Comparison of ENCODE assay signal across 8 cellular contexts in genomic region chr11:19259487-19260345, GRCh38. TPM values are rescaled to one million over a fixed set of nuclear protein-coding genes. Genes with fewer than 3 reads are reported as not detected.
DNase-seq lines count a peak whose midpoint lies in the region; ATAC-seq and TF ChIP-seq lines count a peak whose summit lies in the region.

No MANE protein-coding gene starts in this region.

- no peak overlapping the region for H4K91ac ChIP-seq in mesenchymal stem cell (ENCODE audit: low read length)

- WGBS in mesenchymal stem cell: 63% methylated on average over 3 of the region's 6 CpGs

- H2BK120ac ChIP-seq in mesenchymal stem cell (ENCODE audit: low read depth, low read length): no peak overlapping the region

- no peak overlapping the region for H3K23ac ChIP-seq in mesenchymal stem cell (ENCODE audit: low read length in 2 of 2)

- H2AFZ ChIP-seq in mesenchymal stem cell (ENCODE audit: low read depth, low read length): no peak overlapping the region

- H3K27ac ChIP-seq in duodenal mucosa (ENCODE audit: low read depth, low read length): no peak overlapping the region
- no peak overlapping the region for H3K27ac ChIP-seq in mesenchymal stem cell (ENCODE audit: low read length, poor library complexity, severe bottlenecking)

- DNase-seq in GM04504 (ENCODE audit: low read depth) (peak; percentile 17), HEK293T (ENCODE audit: extremely low spot score) (peak; percentile 66), NCI-H2196 treated with DMSO at 0.1 percent for 48 hours (lab: John Stamatoyannopoulos, UW; ENCODE audit: unreplicated experiment) (peak; percentile 35), mesenchymal stem cell (peak; percentile 67)
- DNase-seq in activated CD4-positive, alpha-beta T cell treated with anti-CD3 and anti-CD28 coated beads, Interleukin-2, amount 50 U/mL, for 4 hours: peak; percentile 46 to 56
- peak; percentile 27 to 29 for DNase-seq in stimulated activated CD8-positive, alpha-beta memory T cell treated with anti-CD3 and anti-CD28 coated beads, Interleukin-2, amount 100 ng/mL, for 1 hour (ENCODE audit: low read depth in 2 of 2)

- H3K36me3 ChIP-seq in duodenal mucosa (ENCODE audit: control insufficient read depth in 1 of 2, insufficient read depth in 2 of 2, low read length in 2 of 2): no peaks in the 10 kb centered on the region
- no peaks in the 10 kb centered on the region for H3K36me3 ChIP-seq in mesenchymal stem cell (ENCODE audit: control insufficient read depth in 1 of 2, insufficient read depth in 2 of 2, low read depth in 1 of 2, low read length in 2 of 2)

- H3K9me3 ChIP-seq in duodenal mucosa (ENCODE audit: control insufficient read depth in 1 of 2, low read length in 2 of 2): no peaks in the 10 kb centered on the region
- H3K9me3 ChIP-seq in mesenchymal stem cell (ENCODE audit: control insufficient read depth, low read length): no peaks in the 10 kb centered on the region

- ATAC-seq in GM21381 (IDR thresholded peaks at IDR 0.05; ENCODE audit: unreplicated experiment): no peak

- no peak overlapping the region for H2BK5ac ChIP-seq in mesenchymal stem cell (ENCODE audit: low read depth, low read length, poor library complexity, severe bottlenecking)

- no peak overlapping the region for H2BK15ac ChIP-seq in mesenchymal stem cell (ENCODE audit: low read depth, poor library complexity, severe bottlenecking)

- no peak overlapping the region for H2BK12ac ChIP-seq in mesenchymal stem cell (ENCODE audit: low read length in 2 of 2)

- no peak overlapping the region for H3K18ac ChIP-seq in mesenchymal stem cell (ENCODE audit: low read depth in 1 of 2, low read length in 2 of 2)

- H3K4ac ChIP-seq in mesenchymal stem cell (ENCODE audit: low read depth in 1 of 2, low read length in 2 of 2): no peak overlapping the region

- no peak overlapping the region for H2AK5ac ChIP-seq in mesenchymal stem cell (ENCODE audit: low read length, severe bottlenecking)

- H4K8ac ChIP-seq in mesenchymal stem cell (ENCODE audit: low read length): no peak overlapping the region

- no peaks in the 10 kb centered on the region for H3K27me3 ChIP-seq in duodenal mucosa (ENCODE audit: control insufficient read depth in 1 of 2, insufficient read depth in 2 of 2, low read length in 2 of 2)
- H3K27me3 ChIP-seq in mesenchymal stem cell (ENCODE audit: control insufficient read depth in 1 of 2, insufficient read depth in 1 of 2, low read length in 2 of 2): peaks cover 12 to 15% of the 10 kb centered on the region in 2 experiments

- no peak overlapping the region for H3K14ac ChIP-seq in mesenchymal stem cell (ENCODE audit: low read length in 2 of 2)

- no peaks in the 10 kb centered on the region for H3K4me1 ChIP-seq in duodenal mucosa (ENCODE audit: control insufficient read depth in 1 of 2, insufficient read depth in 2 of 2, low read length in 2 of 2)
- peaks cover 6% of the 10 kb centered on the region for H3K4me1 ChIP-seq in mesenchymal stem cell (ENCODE audit: control insufficient read depth, insufficient read depth, low read depth, low read length)

- no peaks in the 10 kb centered on the region for H3K79me1 ChIP-seq in mesenchymal stem cell (replicated peaks; ENCODE audit: low read length, poor library complexity, severe bottlenecking)

- POLR2A ChIA-PET in HEK293T (lab: Yijun Ruan, JAX): no interaction called here

- H3K4me3 ChIP-seq in duodenal mucosa (ENCODE audit: low read depth in 1 of 2, low read length in 2 of 2) (peak overlapping the region; percentile 37 to 42), mesenchymal stem cell (ENCODE audit: insufficient read depth in 1 of 2, low read depth in 1 of 2, low read length in 2 of 2) (no peak overlapping the region)

- CTCF ChIA-PET in HEK293T (lab: Yijun Ruan, JAX): interaction anchor here (0.5 to 1.0 kb wide), 5 partner anchors 8 to 129 kb away, joined by 3 to 6 read pairs (median 3); no protein-coding TSS in a partner anchor

- H3K9ac ChIP-seq in duodenal mucosa (ENCODE audit: low read depth in 1 of 2, low read length in 2 of 2) (no peak overlapping the region), mesenchymal stem cell (ENCODE audit: low read length) (peak overlapping the region; percentile 70)

- no peak overlapping the region for H3K4me2 ChIP-seq in mesenchymal stem cell (ENCODE audit: low read length, poor library complexity, severe bottlenecking)

TF ChIP-seq in HEK293T, 16 proteins besides CTCF, POLR2A, EP300 and RAD21:
- no peak for TF ChIP-seq HDGF (IDR thresholded peaks at IDR 0.05; ENCODE audit: borderline replicate concordance)
- TF ChIP-seq ZNF384 (IDR thresholded peaks at IDR 0.05): no peak
- no peak for TF ChIP-seq LEF1 (IDR thresholded peaks at IDR 0.05; ENCODE audit: borderline replicate concordance)
- TF ChIP-seq FOXA1 (IDR thresholded peaks at IDR 0.05): no peak
- TF ChIP-seq SP1 (IDR thresholded peaks at IDR 0.05): no peak
- TF ChIP-seq PKNOX1 (IDR thresholded peaks at IDR 0.05): no peak
- TF ChIP-seq BHLHE40 (IDR thresholded peaks at IDR 0.05; ENCODE audit: borderline replicate concordance): no peak
- TF ChIP-seq ARNT (IDR thresholded peaks at IDR 0.05): no peak

RNA-seq across cellular contexts. Expression of gene E2F8, which starts 19.0 kb away (rescaled TPM):
- 0.81 TPM for polyA plus RNA-seq in mesenchymal stem cell (2013, experiment 1 of 2)
- 0.84 TPM for polyA plus RNA-seq in mesenchymal stem cell (2013, experiment 2 of 2)

RNA-seq across cellular contexts. Expression of gene CSRP3, which starts 57.9 kb away (rescaled TPM):
- not detected for polyA plus RNA-seq in mesenchymal stem cell (2013, experiment 1 of 2)
- not detected for polyA plus RNA-seq in mesenchymal stem cell (2013, experiment 2 of 2)

Comparison
In these comparisons a context has a peak if more than half of its experiments do, and no peak if none do; other contexts are left out.
1. DNase-seq: peak in every context shown above with its lines; median percentile 67 in mesenchymal stem cell; 66 in HEK293T; 51 in activated CD4-positive, alpha-beta T cell treated with anti-CD3 and anti-CD28 coated beads, Interleukin-2, amount 50 U/mL, for 4 hours; 35 in NCI-H2196 treated with DMSO at 0.1 percent for 48 hours; 28 in stimulated activated CD8-positive, alpha-beta memory T cell treated with anti-CD3 and anti-CD28 coated beads, Interleukin-2, amount 100 ng/mL, for 1 hour; 17 in GM04504.
2. H3K4me3 ChIP-seq: peak in duodenal mucosa (2 of 2); none in mesenchymal stem cell (0 of 2).